In the genomic region with DNA sequence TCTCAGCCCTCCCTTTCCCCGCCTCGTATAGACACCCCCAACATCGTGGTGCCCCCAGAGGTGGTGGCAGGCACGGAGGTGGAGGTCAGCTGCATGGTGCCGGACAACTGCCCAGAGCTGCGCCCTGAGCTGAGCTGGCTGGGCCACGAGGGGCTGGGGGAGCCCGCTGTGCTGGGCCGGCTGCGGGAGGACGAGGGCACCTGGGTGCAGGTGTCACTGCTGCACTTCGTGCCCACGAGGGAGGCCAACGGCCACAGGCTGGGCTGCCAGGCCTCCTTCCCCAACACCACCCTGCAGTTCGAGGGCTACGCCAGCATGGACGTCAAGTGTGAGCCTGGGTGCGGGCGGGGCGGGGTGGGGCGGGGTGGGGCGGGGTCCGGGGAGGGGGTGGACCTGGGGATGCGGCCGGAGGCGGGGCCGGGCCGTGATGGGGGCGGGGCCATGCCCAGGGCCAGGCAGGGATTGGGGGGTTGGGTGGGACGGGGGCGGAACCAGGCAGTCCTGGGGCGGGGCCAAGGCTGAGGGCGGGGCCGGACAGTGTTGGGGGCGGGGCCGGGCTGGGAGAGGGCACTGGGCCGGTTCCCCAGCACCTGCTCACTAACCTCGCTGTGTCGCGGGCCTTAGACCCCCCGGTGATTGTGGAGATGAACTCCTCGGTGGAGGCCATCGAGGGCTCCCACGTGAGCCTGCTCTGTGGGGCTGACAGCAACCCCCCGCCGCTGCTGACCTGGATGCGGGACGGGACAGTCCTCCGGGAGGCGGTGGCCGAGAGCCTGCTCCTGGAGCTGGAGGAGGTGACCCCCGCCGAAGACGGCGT, we compare ENCODE assay signal across 16 cellular contexts.
DNase-seq lines count a peak whose midpoint lies in the region; ATAC-seq, FAIRE-seq and TF ChIP-seq lines count a peak whose summit lies in the region.
"Had no signal": no experiment of that assay in that cellular context is flagged by ENCODE, and none has a peak within 500 bp of the region (broad histone marks: within the 10 kb centered on the region; RNA-seq: fewer than 3 reads in every experiment).

No MANE protein-coding gene starts in this region.

- H3K27me3 ChIP-seq in iPS DF 6.9 (ENCODE audit: control insufficient read depth, insufficient read depth, low read length): no peaks in the 10 kb centered on the region

- ATAC-seq in GM21423 (IDR thresholded peaks at IDR 0.05; ENCODE audit: unreplicated experiment): no peak
- ATAC-seq: gastrocnemius medialis had no signal

- H3K27ac ChIP-seq in RWPE1: no peak overlapping the region
- no peak overlapping the region for H3K27ac ChIP-seq in iPS DF 6.9 (ENCODE audit: low read length)
- H3K27ac ChIP-seq in substantia nigra (ENCODE audit: low read depth, low read length, poor library complexity, severe bottlenecking): no peak overlapping the region
- H3K27ac ChIP-seq: gastrocnemius medialis had no signal

- no CpG with 5 or more reads among the region's 55 CpGs for WGBS in iPS DF 6.9 (ENCODE audit: insufficient coverage, insufficient read length)

- peaks cover 2% of the 10 kb centered on the region; the same call in 1 of the 2 replicates for H3K4me1 ChIP-seq in iPS DF 6.9 (ENCODE audit: control insufficient read depth, insufficient read depth, low read length)
- H3K4me1 ChIP-seq: gastrocnemius medialis had no signal

- FAIRE-seq in urothelium cell line (lab: Jason Lieb, UNC): no peak

- H3K4me3 ChIP-seq in iPS DF 6.9 (ENCODE audit: low read length): no peak overlapping the region
- H3K4me3 ChIP-seq: gastrocnemius medialis had no signal

- CTCF ChIA-PET in RWPE1 (lab: Yijun Ruan, JAX): no interaction called here

- H3K9me3 ChIP-seq in iPS DF 6.9 (ENCODE audit: control insufficient read depth, insufficient read depth, low read length): no peaks in the 10 kb centered on the region
- H3K9me3 ChIP-seq: gastrocnemius medialis had no signal

- no peaks in the 10 kb centered on the region; the same call in 1 of the 2 replicates for H3K36me3 ChIP-seq in iPS DF 6.9 (ENCODE audit: control insufficient read depth, insufficient read depth, low read length)
- H3K36me3 ChIP-seq: gastrocnemius medialis had no signal

- POLR2A ChIA-PET in RWPE1 (lab: Yijun Ruan, JAX; ENCODE audit: low non-redundant PET): no interaction called here

- peak; percentile 40 for DNase-seq in activated CD4-positive, alpha-beta T cell treated with anti-CD3 and anti-CD28 coated beads for 48 hours
- no peak for DNase-seq in activated CD4-positive, alpha-beta T cell treated with anti-CD3 and anti-CD28 coated beads, Interleukin-2, amount 50 U/mL, for 1 hour
- peak; percentile 69 for DNase-seq in RWPE1 (ENCODE audit: low spot score)
- DNase-seq in iPS DF 6.9 (ENCODE audit: low read depth, low spot score): peak; percentile 20
- DNase-seq in substantia nigra (lab: John Stamatoyannopoulos, UW): peak in 47 of 49 donors; percentile 10 to 86 (median 56)
- no peak for DNase-seq in urothelium cell line (ENCODE audit: low spot score)
- DNase-seq in activated naive CD4-positive, alpha-beta T cell (lab: John Stamatoyannopoulos, UW): no peak
- DNase-seq: activated CD4-positive, alpha-beta T cell treated with anti-CD3 and anti-CD28 coated beads, Interleukin-2, amount 50 U/mL, for 48 hours; activated gamma-delta T cell; effector memory CD4-positive, alpha-beta T cell; gastrocnemius medialis; natural killer cell; NCI-H187 treated with DMSO at 0.1 percent for 48 hours; NCI-H526 treated with DMSO at 0.1 percent for 48 hours; T-helper 9 cell had no signal

- TF ChIP-seq CTCF in RWPE1 (conservative IDR thresholded peaks at IDR 0.05; ENCODE audit: low read depth): no peak

Comparison
In these comparisons a context has a peak if more than half of its experiments do, and no peak if none do; other contexts are left out.
1. DNase-seq: peak in activated CD4-positive, alpha-beta T cell treated with anti-CD3 and anti-CD28 coated beads for 48 hours (single experiment), RWPE1 (single experiment), iPS DF 6.9 (single experiment) and substantia nigra (47 of 49); none in activated CD4-positive, alpha-beta T cell treated with anti-CD3 and anti-CD28 coated beads, Interleukin-2, amount 50 U/mL, for 1 hour (single experiment), urothelium cell line (single experiment) and activated naive CD4-positive, alpha-beta T cell (0 of 4).